In the genomic region with DNA sequence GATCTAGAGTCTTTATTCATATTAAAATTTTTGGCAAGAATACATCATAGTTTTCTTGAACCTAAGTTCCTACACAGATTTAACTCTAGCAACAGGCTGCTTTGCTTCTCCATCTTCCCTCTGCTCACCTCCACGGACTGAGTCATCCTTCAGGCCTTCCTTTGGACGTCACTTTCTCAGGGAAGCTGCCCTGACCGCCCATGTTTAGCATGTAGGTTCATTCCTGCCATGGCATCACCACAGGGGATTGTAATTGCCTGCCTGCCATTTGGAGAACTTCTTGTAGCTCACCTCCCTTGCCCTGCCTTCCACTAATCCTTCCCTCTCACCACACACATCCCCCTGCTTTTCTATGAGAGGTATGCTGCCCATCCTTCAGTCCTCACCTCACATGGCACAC, we compare ENCODE assay signal across 1 cellular context.
TF ChIP-seq lines count a peak whose summit lies in the region.

No MANE protein-coding gene starts in this region.

TF ChIP-seq in IMR-90, 13 proteins besides CTCF, POLR2A, EP300 and RAD21:
- TF ChIP-seq, protein P1, sequence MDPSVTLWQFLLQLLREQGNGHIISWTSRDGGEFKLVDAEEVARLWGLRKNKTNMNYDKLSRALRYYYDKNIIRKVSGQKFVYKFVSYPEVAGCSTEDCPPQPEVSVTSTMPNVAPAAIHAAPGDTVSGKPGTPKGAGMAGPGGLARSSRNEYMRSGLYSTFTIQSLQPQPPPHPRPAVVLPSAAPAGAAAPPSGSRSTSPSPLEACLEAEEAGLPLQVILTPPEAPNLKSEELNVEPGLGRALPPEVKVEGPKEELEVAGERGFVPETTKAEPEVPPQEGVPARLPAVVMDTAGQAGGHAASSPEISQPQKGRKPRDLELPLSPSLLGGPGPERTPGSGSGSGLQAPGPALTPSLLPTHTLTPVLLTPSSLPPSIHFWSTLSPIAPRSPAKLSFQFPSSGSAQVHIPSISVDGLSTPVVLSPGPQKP (IDR thresholded peaks at IDR 0.05; ENCODE audit: borderline replicate concordance, low read depth, low read length) = no peak
- TF ChIP-seq CHD1 (IDR thresholded peaks at IDR 0.05; ENCODE audit: low read depth, low read length) (no peak), NFE2L2 (IDR thresholded peaks at IDR 0.05; ENCODE audit: low read depth, low read length) (no peak), FOS (IDR thresholded peaks at IDR 0.05; ENCODE audit: low read depth, low read length) (no peak), RCOR1 (IDR thresholded peaks at IDR 0.05; ENCODE audit: insufficient replicate concordance, low read length) (no peak), MAFK (IDR thresholded peaks at IDR 0.05; ENCODE audit: low read depth, low read length) (no peak), RFX5 (IDR thresholded peaks at IDR 0.05; ENCODE audit: low read depth, low read length) (no peak), SMC3 (IDR thresholded peaks at IDR 0.05; ENCODE audit: low read depth, low read length) (no peak), CEBPB (IDR thresholded peaks at IDR 0.05; ENCODE audit: low read depth, low read length) (no peak), MXI1 (IDR thresholded peaks at IDR 0.05; ENCODE audit: borderline replicate concordance, low read depth, low read length) (no peak), MAZ (IDR thresholded peaks at IDR 0.05; ENCODE audit: borderline replicate concordance, low read depth, low read length) (no peak), BHLHE40 (IDR thresholded peaks at IDR 0.05; ENCODE audit: low read depth, low read length) (no peak)
- TF ChIP-seq, protein P2, sequence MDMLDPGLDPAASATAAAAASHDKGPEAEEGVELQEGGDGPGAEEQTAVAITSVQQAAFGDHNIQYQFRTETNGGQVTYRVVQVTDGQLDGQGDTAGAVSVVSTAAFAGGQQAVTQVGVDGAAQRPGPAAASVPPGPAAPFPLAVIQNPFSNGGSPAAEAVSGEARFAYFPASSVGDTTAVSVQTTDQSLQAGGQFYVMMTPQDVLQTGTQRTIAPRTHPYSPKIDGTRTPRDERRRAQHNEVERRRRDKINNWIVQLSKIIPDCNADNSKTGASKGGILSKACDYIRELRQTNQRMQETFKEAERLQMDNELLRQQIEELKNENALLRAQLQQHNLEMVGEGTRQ (IDR thresholded peaks at IDR 0.05; ENCODE audit: low read depth, low read length) = no peak
